ENCODE assay signal across 8 cellular contexts in the genomic region with DNA sequence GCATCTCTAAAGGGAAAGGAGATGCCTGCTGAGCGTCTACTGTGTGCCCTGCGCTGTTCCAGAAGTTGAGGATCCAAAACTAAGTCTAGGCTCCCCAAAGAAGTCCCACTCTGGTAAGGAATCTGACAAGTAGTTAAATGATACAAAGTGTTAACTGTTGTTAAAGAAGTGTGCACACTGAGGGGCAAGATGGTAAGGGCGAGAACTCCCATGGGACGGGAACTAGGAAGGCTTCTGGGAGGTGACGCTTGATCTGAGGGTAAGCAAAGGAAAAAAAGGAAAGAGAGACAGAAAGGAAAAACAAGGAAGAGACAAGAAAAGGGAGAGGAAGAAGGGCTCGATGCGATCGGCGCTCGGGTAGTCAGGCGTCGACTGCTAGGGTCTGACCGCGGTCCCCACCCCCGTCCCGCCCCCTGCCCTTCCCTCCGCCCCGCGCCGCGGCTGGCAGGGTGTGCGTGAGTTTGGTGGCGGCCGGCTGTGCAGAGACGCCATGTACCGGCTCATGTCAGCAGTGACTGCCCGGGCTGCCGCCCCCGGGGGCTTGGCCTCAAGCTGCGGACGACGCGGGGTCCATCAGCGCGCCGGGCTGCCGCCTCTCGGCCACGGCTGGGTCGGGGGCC. TPM values are rescaled to one million over a fixed set of nuclear protein-coding genes. Genes with fewer than 3 reads are reported as not detected.
A peak's percentile ranks its signal among the peaks of the same experiment; 100 is the strongest.
DNase-seq lines count a peak whose midpoint lies in the region; ATAC-seq and TF ChIP-seq lines count a peak whose summit lies in the region.

A gene with protein sequence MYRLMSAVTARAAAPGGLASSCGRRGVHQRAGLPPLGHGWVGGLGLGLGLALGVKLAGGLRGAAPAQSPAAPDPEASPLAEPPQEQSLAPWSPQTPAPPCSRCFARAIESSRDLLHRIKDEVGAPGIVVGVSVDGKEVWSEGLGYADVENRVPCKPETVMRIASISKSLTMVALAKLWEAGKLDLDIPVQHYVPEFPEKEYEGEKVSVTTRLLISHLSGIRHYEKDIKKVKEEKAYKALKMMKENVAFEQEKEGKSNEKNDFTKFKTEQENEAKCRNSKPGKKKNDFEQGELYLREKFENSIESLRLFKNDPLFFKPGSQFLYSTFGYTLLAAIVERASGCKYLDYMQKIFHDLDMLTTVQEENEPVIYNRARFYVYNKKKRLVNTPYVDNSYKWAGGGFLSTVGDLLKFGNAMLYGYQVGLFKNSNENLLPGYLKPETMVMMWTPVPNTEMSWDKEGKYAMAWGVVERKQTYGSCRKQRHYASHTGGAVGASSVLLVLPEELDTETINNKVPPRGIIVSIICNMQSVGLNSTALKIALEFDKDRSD (plus strand): TSS at position 480 of the 620 bp plus-strand sequence. CDS start 11 bp downstream, at position 491.

- no peak for TF ChIP-seq CTCF in KMS-11 (conservative IDR thresholded peaks at IDR 0.05; ENCODE audit: low read depth, low read length)
- no peak for TF ChIP-seq CTCF in RWPE2 (IDR thresholded peaks at IDR 0.05; ENCODE audit: poor library complexity, severe bottlenecking)
- TF ChIP-seq CTCF in fibroblast of pulmonary artery (IDR thresholded peaks at IDR 0.05; ENCODE audit: low read length, missing control alignments), result no peak
- TF ChIP-seq CTCF in natural killer cell (IDR thresholded peaks at IDR 0.05), result no peak

- peak within 1 kb of the TSS; percentile 83 to 87 for H3K27ac Mint-ChIP-seq in natural killer cell

- H3K4me1 Mint-ChIP-seq in natural killer cell, result peaks cover 12 to 19% of the 10 kb centered on the region in 2 donors

- H3K27ac ChIP-seq in KMS-11, result peak within 1 kb of the TSS; percentile 36
- H3K27ac ChIP-seq in RWPE2 (ENCODE audit: poor library complexity, severe bottlenecking), result peak within 1 kb of the TSS; percentile 45

- H3K4me3 Mint-ChIP-seq in natural killer cell, result peak within 1 kb of the TSS; percentile 90

- peaks cover 0 to 3% of the 10 kb centered on the region in 2 donors for H3K9me3 Mint-ChIP-seq in natural killer cell

- H3K4me1 ChIP-seq in KMS-11 (ENCODE audit: low read depth, poor library complexity, severe bottlenecking), result peaks cover 6% of the 10 kb centered on the region
- peaks cover 4% of the 10 kb centered on the region for H3K4me1 ChIP-seq in RWPE2 (ENCODE audit: insufficient read depth, poor library complexity, severe bottlenecking)

- intact Hi-C loops in natural killer cell (cut with micrococcal nuclease), result loop anchor here (5.0 kb wide), 2 partner anchors 36 to 71 kb away; a partner anchor contains a TSS

- H3K9ac ChIP-seq in KMS-11, result peak within 1 kb of the TSS; percentile 34; the same call in 1 of the 2 replicates

- H3K4me3 ChIP-seq in KMS-11 (IDR thresholded peaks at IDR 0.05; ENCODE audit: insufficient read depth, low read depth, low read length) (no peak within 1 kb of the TSS), RWPE2 (ENCODE audit: severe bottlenecking) (peak within 1 kb of the TSS; percentile 88), fibroblast of pulmonary artery (replicated peaks; ENCODE audit: low read depth, low read length) (peak within 1 kb of the TSS; percentile 86)

- peak within 1 kb of the TSS; percentile 87 for H3K4me2 ChIP-seq in KMS-11

- ATAC-seq in GM21723 (IDR thresholded peaks at IDR 0.05; ENCODE audit: unreplicated experiment), result peak; percentile 72
- ATAC-seq in RWPE2 (ENCODE audit: low read depth), result peak; percentile 90
- peak; percentile 79 to 90 (median 80) for ATAC-seq in natural killer cell

- H3K79me2 ChIP-seq in KMS-11 (ENCODE audit: insufficient read depth, low read depth), result no peaks in the 10 kb centered on the region

- H3K36me3 Mint-ChIP-seq in natural killer cell, result peaks cover 10% of the 10 kb centered on the region

- H4K20me1 ChIP-seq in KMS-11 (ENCODE audit: insufficient read depth), result no peaks in the 10 kb centered on the region

- peak within 1 kb of the TSS; percentile 94 for H2AFZ ChIP-seq in KMS-11 (ENCODE audit: low read depth)

- no peaks in the 10 kb centered on the region for H3K27me3 ChIP-seq in KMS-11 (ENCODE audit: insufficient read depth, low read depth)
- H3K27me3 ChIP-seq in RWPE2 (ENCODE audit: insufficient read depth, poor library complexity, severe bottlenecking), result no peaks in the 10 kb centered on the region

- DNase-seq in DMS79 treated with DMSO at 0.1 percent for 48 hours (lab: John Stamatoyannopoulos, UW) (peak; percentile 40), RWPE2 (ENCODE audit: low spot score) (peak; percentile 91), fibroblast of pulmonary artery (ENCODE audit: low read depth) (peak; percentile 91), natural killer cell (peak; percentile 70)
- peak; percentile 73 for DNase-seq in activated effector memory CD4-positive, alpha-beta T cell treated with Interleukin-2 at 50 U/mL for 16 hours
- peak; percentile 81 for DNase-seq in stimulated activated naive CD4-positive, alpha-beta T cell treated with Interleukin-2 at 50 U/mL for 16 hours (lab: John Stamatoyannopoulos, UW)

- H3K9me3 ChIP-seq in RWPE2 (ENCODE audit: severe bottlenecking), result no peaks in the 10 kb centered on the region

- H3K27me3 Mint-ChIP-seq in natural killer cell (ENCODE audit: low read depth in 2 of 2), result no peaks in the 10 kb centered on the region

- H3K36me3 ChIP-seq in KMS-11 (ENCODE audit: insufficient read depth) (no peaks in the 10 kb centered on the region), RWPE2 (ENCODE audit: low read depth) (peaks cover 4% of the 10 kb centered on the region; the same call in 1 of the 2 replicates)

RNA-seq across cellular contexts. Expression of the gene that starts here (rescaled TPM):
- total RNA-seq in natural killer cell, result 10 to 100 TPM; 17.1 to 29.1 (median 26.4) TPM

Comparison
In these comparisons a context has a peak if more than half of its experiments do, and no peak if none do; other contexts are left out.
1. DNase-seq: peak in every context shown above with its lines; median percentile 91 in RWPE2; 91 in fibroblast of pulmonary artery; 81 in stimulated activated naive CD4-positive, alpha-beta T cell treated with Interleukin-2 at 50 U/mL for 16 hours; 73 in activated effector memory CD4-positive, alpha-beta T cell treated with Interleukin-2 at 50 U/mL for 16 hours; 70 in natural killer cell; 40 in DMS79 treated with DMSO at 0.1 percent for 48 hours.